Comparison of ENCODE assay signal across 24 cellular contexts in the genomic region with DNA sequence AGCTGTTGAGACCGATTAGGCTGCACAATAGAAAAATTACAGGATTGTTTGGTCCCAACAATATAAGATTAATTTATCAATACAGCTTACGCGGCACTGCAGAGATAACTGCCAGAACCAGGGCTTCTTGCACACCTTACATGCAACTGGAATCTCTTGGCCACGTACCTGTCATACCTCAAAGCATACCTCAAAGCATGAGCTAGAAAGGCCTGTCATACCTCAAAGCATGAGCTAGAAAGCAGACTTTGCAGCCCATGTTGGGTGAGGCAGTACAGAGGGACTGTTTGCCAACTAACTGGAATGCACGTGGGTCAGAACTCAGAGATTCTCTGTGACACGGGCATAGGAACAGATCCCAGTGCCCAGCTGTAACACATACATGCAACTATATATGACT.
"Had no signal": no experiment of that assay in that cellular context is flagged by ENCODE, and none has a peak within 500 bp of the region (broad histone marks: within the 10 kb centered on the region; RNA-seq: fewer than 3 reads in every experiment).

No MANE protein-coding gene starts in this region.

- H3K27ac ChIP-seq: epithelial cell of prostate, esophagus squamous epithelium, gastrocnemius medialis, heart right ventricle, left lung, lower lobe of right lung had no signal

- DNase-seq: cortex of kidney; effector CD8-positive, alpha-beta T cell; effector memory CD8-positive, alpha-beta T cell; endodermal cell; erythroblast; esophagus squamous epithelium; foreskin fibroblast; foreskin melanocyte; gastrocnemius medialis; glutamatergic neuron; heart right ventricle; hippocampal formation; left cardiac atrium; left lung; left ventricle myocardium superior; lower lobe of right lung; mesenchymal stem cell; mucosa of descending colon; naive B cell; naive thymus-derived CD8-positive, alpha-beta T cell had no signal

- FAIRE-seq: endometrium, islet of Langerhans, keratinocyte had no signal
